Comparison of ENCODE assay signal across 30 cellular contexts in the genomic region with DNA sequence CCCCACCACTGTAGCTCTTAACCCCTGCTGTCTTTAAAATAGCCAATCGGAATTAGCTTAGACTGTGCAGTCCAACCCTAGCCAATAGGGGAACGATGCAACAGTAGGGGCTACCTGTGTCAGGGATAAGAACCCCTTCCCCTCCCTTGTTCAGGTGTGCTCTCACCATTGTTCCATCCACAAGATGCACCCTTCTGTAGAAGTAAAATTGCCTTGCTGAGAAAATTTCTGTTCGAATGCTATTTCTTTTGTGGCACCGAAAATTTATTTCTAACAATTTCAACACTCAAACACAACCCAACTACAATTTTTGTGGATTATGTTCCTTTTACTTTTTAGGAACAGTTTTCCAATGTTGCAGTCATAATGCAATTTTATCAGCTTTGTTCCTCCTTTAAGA.
"Had no signal": no experiment of that assay in that cellular context is flagged by ENCODE, and none has a peak within 500 bp of the region (broad histone marks: within the 10 kb centered on the region; RNA-seq: fewer than 3 reads in every experiment).

No MANE protein-coding gene starts in this region.

- H3K4me1 ChIP-seq: colonic mucosa had no signal

- H3K27me3 ChIP-seq: ascending aorta, cardiac muscle cell, colonic mucosa, gastroesophageal sphincter, neutrophil, sigmoid colon, uterus had no signal

- ATAC-seq: gastroesophageal sphincter; left cardiac atrium; left ventricle myocardium superior; stimulated activated memory B cell treated with anti-CD40 and anti-IgM and Interleukin-4, amounts not matched to agents 10 μg/mL and 1 μg/mL and 100 μg/mL, for 72 hours; stimulated activated naive CD8-positive, alpha-beta T cell treated with anti-CD3 and anti-CD28 coated beads, Interleukin-15, amount 100 ng/mL, for 72 hours had no signal

- H3K9me3 ChIP-seq: colonic mucosa, uterus had no signal

- H3K27me3 Mint-ChIP-seq: activated CD4-positive, alpha-beta memory T cell treated with anti-CD3 and anti-CD28 coated beads for 36 hours; activated naive CD4-positive, alpha-beta T cell treated with anti-CD3 and anti-CD28 coated beads, Interleukin-2, amount 10 ng/mL, durations not matched to agents 7 days and 5 days; activated naive CD8-positive, alpha-beta T cell treated with anti-CD3 and anti-CD28 coated beads, Interleukin-2, amount 10 ng/mL, durations not matched to agents 7 days and 5 days; stimulated activated memory B cell treated with anti-CD40 and anti-IgM and Interleukin-4, amounts not matched to agents 10 μg/mL and 1 μg/mL and 100 μg/mL, for 72 hours; stimulated activated naive CD8-positive, alpha-beta T cell treated with anti-CD3 and anti-CD28 coated beads, Interleukin-15, amount 100 ng/mL, for 72 hours; type B pancreatic cell had no signal

- H3K4me3 Mint-ChIP-seq: activated CD4-positive, alpha-beta memory T cell treated with anti-CD3 and anti-CD28 coated beads for 36 hours; activated naive CD4-positive, alpha-beta T cell treated with anti-CD3 and anti-CD28 coated beads, Interleukin-2, amount 10 ng/mL, durations not matched to agents 7 days and 5 days; activated naive CD8-positive, alpha-beta T cell treated with anti-CD3 and anti-CD28 coated beads, Interleukin-2, amount 10 ng/mL, durations not matched to agents 7 days and 5 days; brain; stimulated activated memory B cell treated with anti-CD40 and anti-IgM and Interleukin-4, amounts not matched to agents 10 μg/mL and 1 μg/mL and 100 μg/mL, for 72 hours; stimulated activated naive CD8-positive, alpha-beta T cell treated with anti-CD3 and anti-CD28 coated beads, Interleukin-15, amount 100 ng/mL, for 72 hours; type B pancreatic cell had no signal

- DNase-seq: activated CD4-positive, alpha-beta memory T cell treated with anti-CD3 and anti-CD28 coated beads for 36 hours; activated CD4-positive, alpha-beta T cell treated with anti-CD3 and anti-CD28 coated beads for 48 hours; activated CD8-positive, alpha-beta memory T cell treated with anti-CD3 and anti-CD28 coated beads, Interleukin-2, amount 50 U/mL, for 4 hours; activated gamma-delta T cell; activated naive CD4-positive, alpha-beta T cell treated with anti-CD3 and anti-CD28 coated beads, Interleukin-2, amount 10 ng/mL, durations not matched to agents 7 days and 5 days; activated naive CD8-positive, alpha-beta T cell treated with anti-CD3 and anti-CD28 coated beads, Interleukin-2, amount 10 ng/mL, durations not matched to agents 7 days and 5 days; activated T-cell treated with anti-CD3 and anti-CD28 coated beads, Interleukin-2, amount 50 U/mL, for 1 hour; cerebellar nuclear complex; colonic mucosa; effector CD8-positive, alpha-beta T cell; head of caudate nucleus; hippocampal formation; left cardiac atrium; left ventricle myocardium superior; sigmoid colon; small intestine; stimulated activated CD4-positive, alpha-beta T cell treated with anti-CD3 and anti-CD28 coated beads, Interleukin-4, amount 100 ng/mL, for 24 hours; stimulated activated naive CD8-positive, alpha-beta T cell treated with anti-CD3 and anti-CD28 coated beads, Interleukin-15, amount 100 ng/mL, for 72 hours; substantia nigra; uterus had no signal

- H3K27ac ChIP-seq: ascending aorta, cardiac muscle cell, colonic mucosa, gastroesophageal sphincter, neutrophil, sigmoid colon, uterus had no signal

- H3K36me3 ChIP-seq: colonic mucosa, neutrophil, uterus had no signal

- FAIRE-seq: endothelial cell of umbilical vein, keratinocyte, small intestine had no signal

- H3K4me3 ChIP-seq: ascending aorta, cardiac muscle cell, colonic mucosa, gastroesophageal sphincter, sigmoid colon, uterus had no signal

- H3K27ac Mint-ChIP-seq: activated CD4-positive, alpha-beta memory T cell treated with anti-CD3 and anti-CD28 coated beads for 36 hours; activated naive CD4-positive, alpha-beta T cell treated with anti-CD3 and anti-CD28 coated beads, Interleukin-2, amount 10 ng/mL, durations not matched to agents 7 days and 5 days; activated naive CD8-positive, alpha-beta T cell treated with anti-CD3 and anti-CD28 coated beads, Interleukin-2, amount 10 ng/mL, durations not matched to agents 7 days and 5 days; brain; nephron; stimulated activated memory B cell treated with anti-CD40 and anti-IgM and Interleukin-4, amounts not matched to agents 10 μg/mL and 1 μg/mL and 100 μg/mL, for 72 hours; stimulated activated naive CD8-positive, alpha-beta T cell treated with anti-CD3 and anti-CD28 coated beads, Interleukin-15, amount 100 ng/mL, for 72 hours; type B pancreatic cell had no signal
